Comparison of ENCODE assay signal across 2 cellular contexts in the genomic region with DNA sequence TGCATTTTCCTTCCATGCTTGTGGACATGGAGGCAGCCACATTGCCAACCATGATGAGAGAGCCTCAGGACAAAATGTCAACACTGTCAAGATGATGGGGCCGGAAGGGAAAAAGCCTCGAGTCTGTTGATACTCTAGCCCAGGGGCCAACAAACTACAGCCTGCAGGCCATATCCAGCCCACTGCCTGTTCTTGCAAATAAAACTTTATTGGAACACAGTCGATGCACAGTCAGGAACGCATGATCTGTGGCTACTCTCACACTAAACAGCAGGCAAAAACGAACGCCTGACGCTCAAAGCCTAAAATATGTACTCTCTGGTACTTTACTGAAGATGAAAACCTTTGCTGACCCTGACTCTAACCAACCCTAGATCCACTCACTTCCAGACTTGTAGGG.
TF ChIP-seq lines count a peak whose summit lies in the region.

No MANE protein-coding gene starts in this region.

TF ChIP-seq in HepG2, 621 proteins besides CTCF, POLR2A, EP300 and RAD21 (continued from another document):
- TF ChIP-seq, protein P1, sequence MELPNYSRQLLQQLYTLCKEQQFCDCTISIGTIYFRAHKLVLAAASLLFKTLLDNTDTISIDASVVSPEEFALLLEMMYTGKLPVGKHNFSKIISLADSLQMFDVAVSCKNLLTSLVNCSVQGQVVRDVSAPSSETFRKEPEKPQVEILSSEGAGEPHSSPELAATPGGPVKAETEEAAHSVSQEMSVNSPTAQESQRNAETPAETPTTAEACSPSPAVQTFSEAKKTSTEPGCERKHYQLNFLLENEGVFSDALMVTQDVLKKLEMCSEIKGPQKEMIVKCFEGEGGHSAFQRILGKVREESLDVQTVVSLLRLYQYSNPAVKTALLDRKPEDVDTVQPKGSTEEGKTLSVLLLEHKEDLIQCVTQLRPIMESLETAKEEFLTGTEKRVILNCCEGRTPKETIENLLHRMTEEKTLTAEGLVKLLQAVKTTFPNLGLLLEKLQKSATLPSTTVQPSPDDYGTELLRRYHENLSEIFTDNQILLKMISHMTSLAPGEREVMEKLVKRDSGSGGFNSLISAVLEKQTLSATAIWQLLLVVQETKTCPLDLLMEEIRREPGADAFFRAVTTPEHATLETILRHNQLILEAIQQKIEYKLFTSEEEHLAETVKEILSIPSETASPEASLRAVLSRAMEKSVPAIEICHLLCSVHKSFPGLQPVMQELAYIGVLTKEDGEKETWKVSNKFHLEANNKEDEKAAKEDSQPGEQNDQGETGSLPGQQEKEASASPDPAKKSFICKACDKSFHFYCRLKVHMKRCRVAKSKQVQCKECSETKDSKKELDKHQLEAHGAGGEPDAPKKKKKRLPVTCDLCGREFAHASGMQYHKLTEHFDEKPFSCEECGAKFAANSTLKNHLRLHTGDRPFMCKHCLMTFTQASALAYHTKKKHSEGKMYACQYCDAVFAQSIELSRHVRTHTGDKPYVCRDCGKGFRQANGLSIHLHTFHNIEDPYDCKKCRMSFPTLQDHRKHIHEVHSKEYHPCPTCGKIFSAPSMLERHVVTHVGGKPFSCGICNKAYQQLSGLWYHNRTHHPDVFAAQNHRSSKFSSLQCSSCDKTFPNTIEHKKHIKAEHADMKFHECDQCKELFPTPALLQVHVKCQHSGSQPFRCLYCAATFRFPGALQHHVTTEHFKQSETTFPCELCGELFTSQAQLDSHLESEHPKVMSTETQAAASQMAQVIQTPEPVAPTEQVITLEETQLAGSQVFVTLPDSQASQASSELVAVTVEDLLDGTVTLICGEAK (IDR thresholded peaks at IDR 0.05): no peak
- TF ChIP-seq, protein P1 (CRISPR knock-in tag; IDR thresholded peaks at IDR 0.05): peak; percentile 90; the same call in 1 of the 2 replicates

TF ChIP-seq in GM12878, 131 proteins besides CTCF, POLR2A, EP300 and RAD21:
- TF ChIP-seq, protein P1 (IDR thresholded peaks at IDR 0.05; ENCODE audit: borderline replicate concordance): peak; percentile 21; the same call in 1 of the 2 replicates
- TF ChIP-seq JUND (IDR thresholded peaks at IDR 0.05; ENCODE audit: low read depth, low read length): no peak
